8 cellular contexts compared by ENCODE assay signal in the genomic region with DNA sequence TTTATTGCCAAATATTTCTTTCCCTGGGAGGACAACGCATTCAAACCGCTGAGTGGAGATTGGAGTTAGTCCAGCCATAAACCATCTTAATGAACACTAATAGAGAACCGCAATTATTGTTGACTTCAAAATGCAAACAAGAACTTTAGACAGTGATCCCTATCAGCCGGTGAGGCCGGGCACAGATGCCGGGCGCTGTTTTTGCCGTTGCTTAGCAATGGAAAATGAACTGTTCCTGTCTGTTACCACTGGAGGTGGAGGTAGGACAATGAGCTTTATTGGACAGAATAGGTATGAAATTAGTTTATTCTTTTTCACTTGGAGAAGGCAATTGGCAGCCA.
DNase-seq lines count a peak whose midpoint lies in the region; ATAC-seq and TF ChIP-seq lines count a peak whose summit lies in the region.
"Had no signal": no experiment of that assay in that cellular context is flagged by ENCODE, and none has a peak within 500 bp of the region (broad histone marks: within the 10 kb centered on the region; RNA-seq: fewer than 3 reads in every experiment).

No MANE protein-coding gene starts in this region.

- H3K4me3 Mint-ChIP-seq in activated CD4-positive, alpha-beta T cell treated with anti-CD3 and anti-CD28 coated beads, Interleukin-2, amount 10 ng/mL, durations not matched to agents 7 days and 5 days: no peak overlapping the region

- H3K36me3 Mint-ChIP-seq in activated CD4-positive, alpha-beta T cell treated with anti-CD3 and anti-CD28 coated beads, Interleukin-2, amount 10 ng/mL, durations not matched to agents 7 days and 5 days (ENCODE audit: low read depth): peaks cover 1% of the 10 kb centered on the region
- H3K36me3 Mint-ChIP-seq: memory B cell had no signal

- H3K4me1 Mint-ChIP-seq in activated CD4-positive, alpha-beta T cell treated with anti-CD3 and anti-CD28 coated beads, Interleukin-2, amount 10 ng/mL, durations not matched to agents 7 days and 5 days: peaks cover 9% of the 10 kb centered on the region

- H3K36me3 ChIP-seq in tibial artery: no peaks in the 10 kb centered on the region

- H3K9me3 Mint-ChIP-seq in activated CD4-positive, alpha-beta T cell treated with anti-CD3 and anti-CD28 coated beads, Interleukin-2, amount 10 ng/mL, durations not matched to agents 7 days and 5 days: peaks cover 14% of the 10 kb centered on the region

- peak overlapping the region; percentile 50 for H3K4me3 ChIP-seq in WI38 (ENCODE audit: low read depth, low read length)
- H3K4me3 ChIP-seq in tibial artery: peak overlapping the region; percentile 39 to 54

- ATAC-seq in GM21737 (IDR thresholded peaks at IDR 0.05; ENCODE audit: unreplicated experiment): no peak

- no peak for TF ChIP-seq CTCF in WI38 (IDR thresholded peaks at IDR 0.05; ENCODE audit: low read depth, low read length)
- TF ChIP-seq CTCF in tibial artery (IDR thresholded peaks at IDR 0.05): no peak

- H3K27ac Mint-ChIP-seq in activated CD4-positive, alpha-beta T cell treated with anti-CD3 and anti-CD28 coated beads, Interleukin-2, amount 10 ng/mL, durations not matched to agents 7 days and 5 days: no peak overlapping the region
- H3K27ac Mint-ChIP-seq: memory B cell had no signal

- H3K27me3 ChIP-seq in tibial artery: no peaks in the 10 kb centered on the region

- DNase-seq in NCI-H1105 (lab: John Stamatoyannopoulos, UW) (peak; percentile 85), kidney glomerular epithelial cell (lab: John Stamatoyannopoulos, UW) (peak; percentile 69), tibial artery (peak in 1 of 2 donors; percentile 24), NCI-H187 (lab: John Stamatoyannopoulos, UW) (no peak)
- DNase-seq in activated CD4-positive, alpha-beta T cell treated with anti-CD3 and anti-CD28 coated beads, Interleukin-2, amount 10 ng/mL, durations not matched to agents 7 days and 5 days: no peak

- H3K27me3 Mint-ChIP-seq in activated CD4-positive, alpha-beta T cell treated with anti-CD3 and anti-CD28 coated beads, Interleukin-2, amount 10 ng/mL, durations not matched to agents 7 days and 5 days: peaks cover 9% of the 10 kb centered on the region

- intact Hi-C loops in tibial artery (cut with DNase I; ENCODE audit: low total_unique reads): loop anchor here (5.0 kb wide), 2 partner anchors 376 to 871 kb away; a partner anchor contains a TSS

- CTCF ChIA-PET in activated CD4-positive, alpha-beta T cell treated with anti-CD3 and anti-CD28 coated beads, Interleukin-2, amount 10 ng/mL, durations not matched to agents 7 days and 5 days (lab: Charles Lee): interaction anchor here (0.6 to 1.1 kb wide), 4 partner anchors 13 to 723 kb away, joined by 3 to 5 read pairs (median 4); no protein-coding TSS in a partner anchor

- peaks cover 0 to 20% (median 12%) of the 10 kb centered on the region in 4 donors for H3K4me1 ChIP-seq in tibial artery

- POLR2A ChIA-PET in activated CD4-positive, alpha-beta T cell treated with anti-CD3 and anti-CD28 coated beads, Interleukin-2, amount 10 ng/mL, durations not matched to agents 7 days and 5 days (lab: Charles Lee): no interaction called here

- H3K9me3 ChIP-seq in tibial artery: no peaks in the 10 kb centered on the region

- peak overlapping the region; percentile 76 to 87 for H3K27ac ChIP-seq in tibial artery

Comparison
In these comparisons a context has a peak if more than half of its experiments do, and no peak if none do; other contexts are left out.
1. DNase-seq: peak in NCI-H1105 (single experiment) and kidney glomerular epithelial cell (single experiment); none in activated CD4-positive, alpha-beta T cell treated with anti-CD3 and anti-CD28 coated beads, Interleukin-2, amount 10 ng/mL, durations not matched to agents 7 days and 5 days (single experiment) and NCI-H187 (0 of 2).